In the genomic region with DNA sequence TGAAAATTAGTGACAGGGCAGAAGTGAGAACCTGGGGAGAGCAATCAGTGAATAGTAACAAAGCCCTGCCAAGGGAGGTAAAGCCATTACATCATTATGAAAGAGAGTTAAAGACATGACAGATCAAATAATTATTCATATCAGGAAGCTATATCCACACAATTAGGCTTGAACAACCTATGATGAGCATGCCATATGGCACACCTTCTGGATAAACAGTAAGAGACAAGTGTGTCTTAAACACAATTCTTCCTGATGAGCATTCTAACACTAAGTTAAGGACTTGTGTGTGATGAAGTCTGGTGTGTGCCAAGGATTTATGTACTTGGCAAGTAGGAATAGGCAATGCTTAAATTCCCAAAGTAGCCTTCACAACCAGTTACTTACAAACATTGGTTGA, we compare ENCODE assay signal across 20 cellular contexts.
DNase-seq lines count a peak whose midpoint lies in the region; ATAC-seq, FAIRE-seq and TF ChIP-seq lines count a peak whose summit lies in the region.
"Had no signal": no experiment of that assay in that cellular context is flagged by ENCODE, and none has a peak within 500 bp of the region (broad histone marks: within the 10 kb centered on the region; RNA-seq: fewer than 3 reads in every experiment).

No MANE protein-coding gene starts in this region.

- H3K27me3 Mint-ChIP-seq in Caco-2 (ENCODE audit: insufficient read depth, unreplicated experiment) (no peaks in the 10 kb centered on the region), astrocyte (ENCODE audit: low read depth, unreplicated experiment) (no peaks in the 10 kb centered on the region)
- H3K27me3 Mint-ChIP-seq: CD4-positive, CD25-positive, alpha-beta regulatory T cell had no signal

- peaks cover 27% of the 10 kb centered on the region for H3K4me1 Mint-ChIP-seq in Caco-2 (ENCODE audit: low read depth, unreplicated experiment)
- peaks cover 43% of the 10 kb centered on the region for H3K4me1 Mint-ChIP-seq in astrocyte (ENCODE audit: low read depth, unreplicated experiment)

- H3K27ac ChIP-seq in HEK293 (ENCODE audit: extremely low read depth, low read depth, low read length) = no peak overlapping the region
- H3K27ac ChIP-seq in astrocyte (ENCODE audit: low read depth, low read length) = no peak overlapping the region
- H3K27ac ChIP-seq in esophagus muscularis mucosa (replicated peaks in 1 of 4) = peak overlapping the region in 3 of 4 donors; percentile 3 to 82 (median 10)
- no peak overlapping the region for H3K27ac ChIP-seq in right lobe of liver
- no peak overlapping the region for H3K27ac ChIP-seq in substantia nigra (ENCODE audit: low read depth, low read length, poor library complexity, severe bottlenecking)
- H3K27ac ChIP-seq: HL-60 had no signal

- POLR2A ChIA-PET in Caco-2 (lab: Charles Lee) (no interaction called here), HEK293 (lab: Yijun Ruan, JAX) (no interaction called here)

- ATAC-seq in right lobe of liver = no peak
- ATAC-seq: SK-N-SH treated with all-trans-retinoic acid at 6 μM for 48 hours had no signal

- no peaks in the 10 kb centered on the region for H3K79me2 ChIP-seq in astrocyte (ENCODE audit: insufficient read depth, low read length)

- H3K4me1 ChIP-seq in Caco-2 (peaks cover 42% of the 10 kb centered on the region), HEK293 (ENCODE audit: control insufficient read depth, insufficient read depth, low read length) (peaks cover 19% of the 10 kb centered on the region; the same call in 1 of the 2 replicates), astrocyte (ENCODE audit: insufficient read depth, low read length) (peaks cover 17% of the 10 kb centered on the region), esophagus muscularis mucosa (peaks cover 21 to 47% (median 38%) of the 10 kb centered on the region in 4 donors), right lobe of liver (peaks cover 0 to 11% (median 3%) of the 10 kb centered on the region in 4 donors)

- H3K36me3 Mint-ChIP-seq in Caco-2 (ENCODE audit: insufficient read depth, unreplicated experiment) (no peaks in the 10 kb centered on the region), astrocyte (ENCODE audit: low read depth, unreplicated experiment) (peaks cover 4% of the 10 kb centered on the region)

- H3K4me2 ChIP-seq in astrocyte (ENCODE audit: low read length) = no peak overlapping the region

- TF ChIP-seq CTCF in Caco-2 (IDR thresholded peaks at IDR 0.05; ENCODE audit: insufficient read depth in 1 of 2, low read depth in 1 of 2, low read length in 1 of 2, severe bottlenecking in 1 of 2, unreplicated experiment in 1 of 2) (no peak), HEK293 (tag by site-specific recombination; IDR thresholded peaks at IDR 0.05) (no peak), astrocyte (IDR thresholded peaks at IDR 0.05; ENCODE audit: insufficient read depth, low read depth, low read length) (no peak), esophagus muscularis mucosa (IDR thresholded peaks at IDR 0.05) (no peak), right lobe of liver (IDR thresholded peaks at IDR 0.05) (no peak)

- H3K4me3 Mint-ChIP-seq in Caco-2 (ENCODE audit: unreplicated experiment) (no peak overlapping the region), astrocyte (ENCODE audit: unreplicated experiment) (no peak overlapping the region)
- H3K4me3 Mint-ChIP-seq: CD4-positive, CD25-positive, alpha-beta regulatory T cell; H9; T-helper 1 cell treated with Interleukin-12 subunit alpha and Interleukin-12 subunit beta and Interleukin-4 antibody, amounts not matched to agents 30 μg/mL and 1 μg/mL, for 36 hours had no signal

- no peaks in the 10 kb centered on the region for H3K9me3 ChIP-seq in Caco-2
- no peaks in the 10 kb centered on the region for H3K9me3 ChIP-seq in HEK293 (ENCODE audit: control insufficient read depth, insufficient read depth, low read depth, low read length)
- no peaks in the 10 kb centered on the region for H3K9me3 ChIP-seq in astrocyte (ENCODE audit: insufficient read depth, low read depth, low read length)
- no peaks in the 10 kb centered on the region for H3K9me3 ChIP-seq in esophagus muscularis mucosa
- H3K9me3 ChIP-seq in right lobe of liver = no peaks in the 10 kb centered on the region
- H3K9me3 ChIP-seq: Peyer's patch had no signal

- H3K9ac ChIP-seq in astrocyte (ENCODE audit: low read length) = no peak overlapping the region

- no peak for DNase-seq in Caco-2
- DNase-seq in astrocyte (ENCODE audit: low read depth) = no peak
- no peak for DNase-seq in esophagus muscularis mucosa (ENCODE audit: extremely low spot score)
- DNase-seq in HT-29 (ENCODE audit: low spot score) = no peak
- DNase-seq in right lobe of liver = no peak
- DNase-seq in NCI-H526 (lab: John Stamatoyannopoulos, UW) = no peak
- DNase-seq in substantia nigra (lab: John Stamatoyannopoulos, UW) = no peak
- DNase-seq: ACHN; CD4-positive, CD25-positive, alpha-beta regulatory T cell; H9; KG1; NCI-H1048; NCI-H187; NCI-H748 treated with DMSO at 0.1 percent for 48 hours; Peyer's patch; Right ventricle myocardium superior had no signal

- H4K20me1 ChIP-seq in astrocyte (ENCODE audit: insufficient read depth, low read length) = no peaks in the 10 kb centered on the region

- no peak overlapping the region for H2AFZ ChIP-seq in astrocyte (ENCODE audit: low read depth, low read length)

- CTCF ChIA-PET in Caco-2 (lab: Charles Lee) (no interaction called here), HEK293 (lab: Yijun Ruan, JAX) (interaction anchor here (1.0 kb wide), 1 partner anchor 10 kb away, joined by 4 read pairs; no protein-coding TSS in a partner anchor)

- H3K27me3 ChIP-seq in Caco-2 (replicated peaks; ENCODE audit: control insufficient read depth, insufficient read depth, low read length) = no peaks in the 10 kb centered on the region
- no peaks in the 10 kb centered on the region for H3K27me3 ChIP-seq in astrocyte (ENCODE audit: insufficient read depth, low read length)
- H3K27me3 ChIP-seq in esophagus muscularis mucosa = no peaks in the 10 kb centered on the region
- H3K27me3 ChIP-seq in right lobe of liver = no peaks in the 10 kb centered on the region
- H3K27me3 ChIP-seq: Peyer's patch had no signal

- no peak for TF ChIP-seq POLR2A in esophagus muscularis mucosa (IDR thresholded peaks at IDR 0.05; ENCODE audit: low read depth)
- no peak for TF ChIP-seq POLR2A in right lobe of liver (IDR thresholded peaks at IDR 0.05)

- H3K9me3 Mint-ChIP-seq in Caco-2 (ENCODE audit: unreplicated experiment) (peaks cover 9% of the 10 kb centered on the region), astrocyte (ENCODE audit: unreplicated experiment) (peaks cover 4% of the 10 kb centered on the region)

- peak overlapping the region; percentile 16 for H3K27ac Mint-ChIP-seq in Caco-2 (ENCODE audit: unreplicated experiment)
- peak overlapping the region; percentile 93 for H3K27ac Mint-ChIP-seq in astrocyte (ENCODE audit: unreplicated experiment)
- H3K27ac Mint-ChIP-seq: H9 had no signal

- no peaks in the 10 kb centered on the region for H3K36me3 ChIP-seq in Caco-2 (ENCODE audit: control insufficient read depth, insufficient read depth, low read length)
- no peaks in the 10 kb centered on the region for H3K36me3 ChIP-seq in HEK293 (ENCODE audit: control insufficient read depth in 2 of 2, insufficient read depth in 1 of 2, low read length in 2 of 2)
- no peaks in the 10 kb centered on the region for H3K36me3 ChIP-seq in astrocyte (ENCODE audit: insufficient read depth, low read length)
- H3K36me3 ChIP-seq in esophagus muscularis mucosa = no peaks in the 10 kb centered on the region
- no peaks in the 10 kb centered on the region for H3K36me3 ChIP-seq in right lobe of liver
- H3K36me3 ChIP-seq: Peyer's patch had no signal

- no peak for TF ChIP-seq EP300 in esophagus muscularis mucosa (IDR thresholded peaks at IDR 0.05)

- H3K4me3 ChIP-seq in Caco-2 (ENCODE audit: low read depth, low read length) = no peak overlapping the region
- no peak overlapping the region for H3K4me3 ChIP-seq in HEK293 (ENCODE audit: low read depth, low read length)
- H3K4me3 ChIP-seq in astrocyte (ENCODE audit: insufficient read depth, low read depth, low read length) = no peak overlapping the region
- no peak overlapping the region for H3K4me3 ChIP-seq in esophagus muscularis mucosa
- H3K4me3 ChIP-seq in right lobe of liver = no peak overlapping the region
- H3K4me3 ChIP-seq: Peyer's patch had no signal

- intact Hi-C loops in Caco-2 (cut with micrococcal nuclease; ENCODE audit: unreplicated experiment) = no loop called here
- intact Hi-C loops in esophagus muscularis mucosa (cut with DNase I) = no loop called here
- intact Hi-C loops in right lobe of liver (cut with DNase I) = no loop called here

- FAIRE-seq in astrocyte (lab: Jason Lieb, UNC) = peak; percentile 49

- BruUV-seq in Caco-2 (replicated peaks; lab: Mats Ljungman, UMichigan) = no TSS peak

TF ChIP-seq in HEK293, 187 proteins besides CTCF, POLR2A, EP300 and RAD21:
- TF ChIP-seq ZNF341 (tag by site-specific recombination; IDR thresholded peaks at IDR 0.05; ENCODE audit: low read depth) (no peak), ZBTB49 (tag by site-specific recombination; IDR thresholded peaks at IDR 0.05; ENCODE audit: low read depth) (no peak), ATF2 (tag by site-specific recombination; IDR thresholded peaks at IDR 0.05; ENCODE audit: low read depth) (0 out of 2 replicates have a peak, but pooled peaks have one; percentile 19)

Comparison
In these comparisons a context has a peak if more than half of its experiments do, and no peak if none do; other contexts are left out.
1. H3K27ac ChIP-seq: peak in esophagus muscularis mucosa (3 of 4); none in HEK293 (single experiment), astrocyte (single experiment), right lobe of liver (0 of 3) and substantia nigra (single experiment).